23 cellular contexts compared by ENCODE assay signal in the genomic region with DNA sequence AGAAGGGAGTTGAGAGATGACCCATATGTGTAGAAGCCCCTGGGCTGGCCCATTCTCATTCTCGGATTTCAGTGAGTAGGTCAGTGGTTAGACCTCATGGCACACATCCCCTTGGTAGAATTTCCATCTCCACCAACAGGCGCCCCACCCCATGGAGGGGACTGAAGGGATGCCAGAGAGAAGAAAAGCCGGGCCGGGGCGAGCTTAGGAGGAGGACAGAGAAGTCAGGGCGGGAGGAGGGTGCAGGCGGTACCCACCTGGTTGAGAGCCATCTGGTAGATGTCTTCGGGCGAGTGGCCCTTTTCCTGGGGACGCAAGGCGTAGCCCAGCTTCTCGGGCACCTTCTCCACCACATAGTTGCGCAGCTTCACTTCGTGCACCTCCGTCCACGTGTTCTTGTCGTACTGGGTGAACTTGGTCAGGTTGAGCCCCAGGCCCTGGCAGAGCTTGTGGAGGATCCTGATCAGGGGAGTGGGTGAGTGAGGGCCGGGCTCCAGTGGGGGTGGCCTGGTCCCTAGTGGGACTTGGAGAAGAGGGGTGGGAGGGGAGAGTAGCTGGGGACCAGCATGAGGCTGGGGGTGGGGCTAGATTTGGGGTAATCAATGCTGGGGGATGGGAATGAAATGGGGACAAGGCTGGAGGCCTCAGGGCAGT. TPM values are rescaled to one million over a fixed set of nuclear protein-coding genes. Genes with fewer than 3 reads are reported as not detected.
DNase-seq lines count a peak whose midpoint lies in the region; ATAC-seq, FAIRE-seq and TF ChIP-seq lines count a peak whose summit lies in the region.
"Had no signal": no experiment of that assay in that cellular context is flagged by ENCODE, and none has a peak within 500 bp of the region (broad histone marks: within the 10 kb centered on the region; RNA-seq: fewer than 3 reads in every experiment).

No MANE protein-coding gene starts in this region.

- FAIRE-seq in GM12878 (lab: Jason Lieb, UNC): no peak
- FAIRE-seq: colon had no signal

- no peaks in the 10 kb centered on the region for H3K27me3 Mint-ChIP-seq in activated naive CD8-positive, alpha-beta T cell treated with anti-CD3 and anti-CD28 coated beads, Interleukin-2, amount 50 U/mL, for 24 hours
- no peaks in the 10 kb centered on the region for H3K27me3 Mint-ChIP-seq in activated naive CD8-positive, alpha-beta T cell treated with anti-CD3 and anti-CD28 coated beads for 36 hours
- H3K27me3 Mint-ChIP-seq in stimulated activated naive B cell treated with anti-CD40 and anti-IgM and Interleukin-4, amounts not matched to agents 10 μg/mL and 1 μg/mL and 100 μg/mL, for 72 hours: no peaks in the 10 kb centered on the region
- H3K27me3 Mint-ChIP-seq: CD4-positive, CD25-positive, alpha-beta regulatory T cell had no signal

- H3K4me3 ChIP-seq in GM12878: peak overlapping the region; percentile 77
- H3K4me3 ChIP-seq: esophagus muscularis mucosa, smooth muscle cell had no signal

- H3K4me3 Mint-ChIP-seq in activated naive CD8-positive, alpha-beta T cell treated with anti-CD3 and anti-CD28 coated beads, Interleukin-2, amount 50 U/mL, for 24 hours: peak overlapping the region; percentile 80
- H3K4me3 Mint-ChIP-seq in activated naive CD8-positive, alpha-beta T cell treated with anti-CD3 and anti-CD28 coated beads for 36 hours: no peak overlapping the region
- peak overlapping the region; percentile 95 to 99 for H3K4me3 Mint-ChIP-seq in stimulated activated naive B cell treated with anti-CD40 and anti-IgM and Interleukin-4, amounts not matched to agents 10 μg/mL and 1 μg/mL and 100 μg/mL, for 72 hours
- H3K4me3 Mint-ChIP-seq: CD4-positive, CD25-positive, alpha-beta regulatory T cell; endodermal cell; WTC11 had no signal

- no peak for ATAC-seq in activated naive CD8-positive, alpha-beta T cell treated with anti-CD3 and anti-CD28 coated beads, Interleukin-2, amount 50 U/mL, for 24 hours
- ATAC-seq in GM18505 (IDR thresholded peaks at IDR 0.05; ENCODE audit: unreplicated experiment) (no peak), GM12878 (no peak)
- no peak for ATAC-seq in stimulated activated naive B cell treated with anti-CD40 and anti-IgM and Interleukin-4, amounts not matched to agents 10 μg/mL and 1 μg/mL and 100 μg/mL, for 72 hours (replicated peaks)
- ATAC-seq: WTC11 had no signal

- no peak overlapping the region for H2AFZ ChIP-seq in GM12878 (ENCODE audit: control insufficient read depth, low read depth, low read length)

- peak overlapping the region; percentile 91 for H3K27ac ChIP-seq in GM12878 (ENCODE audit: control insufficient read depth, insufficient read depth)
- H3K27ac ChIP-seq: esophagus muscularis mucosa had no signal

- H3K27ac Mint-ChIP-seq in activated naive CD8-positive, alpha-beta T cell treated with anti-CD3 and anti-CD28 coated beads, Interleukin-2, amount 50 U/mL, for 24 hours: peak overlapping the region; percentile 31
- H3K27ac Mint-ChIP-seq in activated naive CD8-positive, alpha-beta T cell treated with anti-CD3 and anti-CD28 coated beads for 36 hours: no peak overlapping the region
- peak overlapping the region; percentile 98 for H3K27ac Mint-ChIP-seq in stimulated activated naive B cell treated with anti-CD40 and anti-IgM and Interleukin-4, amounts not matched to agents 10 μg/mL and 1 μg/mL and 100 μg/mL, for 72 hours
- H3K27ac Mint-ChIP-seq: endodermal cell, WTC11 had no signal

- peaks cover 46% of the 10 kb centered on the region for H3K4me1 ChIP-seq in GM12878 (ENCODE audit: control insufficient read depth, insufficient read depth, low read length)

- H3K9me3 Mint-ChIP-seq in activated naive CD8-positive, alpha-beta T cell treated with anti-CD3 and anti-CD28 coated beads, Interleukin-2, amount 50 U/mL, for 24 hours: no peaks in the 10 kb centered on the region
- peaks cover 2% of the 10 kb centered on the region for H3K9me3 Mint-ChIP-seq in activated naive CD8-positive, alpha-beta T cell treated with anti-CD3 and anti-CD28 coated beads for 36 hours
- H3K9me3 Mint-ChIP-seq in stimulated activated naive B cell treated with anti-CD40 and anti-IgM and Interleukin-4, amounts not matched to agents 10 μg/mL and 1 μg/mL and 100 μg/mL, for 72 hours: peaks cover 9 to 19% of the 10 kb centered on the region in 2 donors
- H3K9me3 Mint-ChIP-seq: WTC11 had no signal

- CTCF ChIA-PET in GM12878 (lab: Yijun Ruan, JAX): interaction anchor here (0.9 to 6.3 kb wide), 5 partner anchors 10 to 34 kb away, joined by 3 to 71 read pairs (median 7); partner anchors contain the start of gene ATF5

- peaks cover 6% of the 10 kb centered on the region for H3K36me3 Mint-ChIP-seq in activated naive CD8-positive, alpha-beta T cell treated with anti-CD3 and anti-CD28 coated beads, Interleukin-2, amount 50 U/mL, for 24 hours (ENCODE audit: low read depth)
- H3K36me3 Mint-ChIP-seq in activated naive CD8-positive, alpha-beta T cell treated with anti-CD3 and anti-CD28 coated beads for 36 hours: peaks cover 7% of the 10 kb centered on the region
- H3K36me3 Mint-ChIP-seq in stimulated activated naive B cell treated with anti-CD40 and anti-IgM and Interleukin-4, amounts not matched to agents 10 μg/mL and 1 μg/mL and 100 μg/mL, for 72 hours: peaks cover 69 to 81% of the 10 kb centered on the region in 2 donors
- H3K36me3 Mint-ChIP-seq: CD4-positive, CD25-positive, alpha-beta regulatory T cell had no signal

- H3K27me3 ChIP-seq in GM12878 (replicated peaks in 1 of 2; ENCODE audit: control insufficient read depth in 2 of 2, insufficient read depth in 2 of 2, low read length in 1 of 2): no peaks in the 10 kb centered on the region

- peak overlapping the region; percentile 78 for H3K9ac ChIP-seq in GM12878 (ENCODE audit: control insufficient read depth, insufficient read depth, low read length)

- SMC1A ChIA-PET in GM12878 (lab: Charles Lee; ENCODE audit: uncharacterized antibody, unreplicated experiment): interaction anchor here (1.2 to 7.3 kb wide), 5 partner anchors 11 to 34 kb away, joined by 3 to 110 read pairs (median 9); partner anchors contain the start of genes ATF5 and NUP62

- TF ChIP-seq EP300 in GM12878 (IDR thresholded peaks at IDR 0.05; ENCODE audit: borderline replicate concordance in 1 of 2, control insufficient read depth in 1 of 2, low read depth in 2 of 2, low read length in 2 of 2): no peak

- peak overlapping the region; percentile 86 for H3K4me2 ChIP-seq in GM12878 (ENCODE audit: control insufficient read depth, insufficient read depth)
- H3K4me2 ChIP-seq: smooth muscle cell had no signal

- TF ChIP-seq CTCF in GM12878 (IDR thresholded peaks at IDR 0.05 in 2 of 3, conservative IDR thresholded peaks at IDR 0.05 in 1 of 3; ENCODE audit: control insufficient read depth in 2 of 3, extremely low read depth in 1 of 3, insufficient read depth in 1 of 3, low read depth in 3 of 3, low read length in 3 of 3): no peak

- intact Hi-C loops in GM12878 (cut with micrococcal nuclease; ENCODE audit: unreplicated experiment): no loop called here

- RAD21 ChIA-PET in GM12878 (lab: Charles Lee; ENCODE audit: unreplicated experiment): interaction anchor here (0.6 to 5.4 kb wide), 9 partner anchors 13 to 1877 kb away, joined by 3 to 66 read pairs (median 3); partner anchors contain the start of genes AKT1S1, ATF5, NUP62 and TBC1D17

- peaks cover 49% of the 10 kb centered on the region for H3K79me2 ChIP-seq in GM12878 (ENCODE audit: control insufficient read depth, insufficient read depth, low read length)

- WGBS in GM12878 (ENCODE audit: insufficient coverage, insufficient replicate concordance, low lambda C conversion rate, missing lambda C conversion rate): 62% methylated on average over 18 of the region's 18 CpGs

- no peaks in the 10 kb centered on the region; the same call in 2 of the 3 replicates for H3K9me3 ChIP-seq in GM12878 (replicated peaks; ENCODE audit: control insufficient read depth, insufficient read depth, low read length)
- H3K9me3 ChIP-seq: esophagus muscularis mucosa had no signal

- peaks cover 61% of the 10 kb centered on the region for H3K4me1 Mint-ChIP-seq in activated naive CD8-positive, alpha-beta T cell treated with anti-CD3 and anti-CD28 coated beads, Interleukin-2, amount 50 U/mL, for 24 hours
- H3K4me1 Mint-ChIP-seq in activated naive CD8-positive, alpha-beta T cell treated with anti-CD3 and anti-CD28 coated beads for 36 hours: peaks cover 26% of the 10 kb centered on the region
- H3K4me1 Mint-ChIP-seq in stimulated activated naive B cell treated with anti-CD40 and anti-IgM and Interleukin-4, amounts not matched to agents 10 μg/mL and 1 μg/mL and 100 μg/mL, for 72 hours: peaks cover 52 to 86% of the 10 kb centered on the region in 2 donors
- H3K4me1 Mint-ChIP-seq: endodermal cell had no signal

- POLR2A ChIA-PET in GM12878 (lab: Charles Lee): interaction anchor here (0.6 to 8.2 kb wide), 11 partner anchors 13 to 277 kb away, joined by 3 to 116 read pairs (median 7); partner anchors contain the start of genes ATF5, NUP62 and PNKP

- peak; percentile 28 for DNase-seq in activated naive CD8-positive, alpha-beta T cell treated with anti-CD3 and anti-CD28 coated beads, Interleukin-2, amount 50 U/mL, for 24 hours
- DNase-seq in activated naive CD8-positive, alpha-beta T cell treated with anti-CD3 and anti-CD28 coated beads for 36 hours: no peak
- DNase-seq in GM12878 (ENCODE audit: low read depth, low spot score) (no peak), HCEC 1CT (no peak), OCI-M1 (lab: John Stamatoyannopoulos, UW) (no peak)
- no peak for DNase-seq in stimulated activated naive B cell treated with anti-CD40 and anti-IgM and Interleukin-4, amounts not matched to agents 10 μg/mL and 1 μg/mL and 100 μg/mL, for 72 hours
- DNase-seq: activated effector memory CD4-positive, alpha-beta T cell treated with anti-CD3 and anti-CD28 coated beads, Interleukin-2, amount 50 U/mL, for 16 hours; CD4-positive, CD25-positive, alpha-beta regulatory T cell; endodermal cell; foreskin melanocyte; GOT3; IMR-90; NCI-H1105; NCI-H2081; NCI-H774; stimulated activated CD4-positive, alpha-beta T cell treated with anti-CD3 and anti-CD28 coated beads, Interleukin-2, amount 100 ng/mL, for 48 hours; stimulated activated naive CD4-positive, alpha-beta T cell treated with Interleukin-2 at 50 U/mL for 16 hours; T-helper 9 cell had no signal

- H4K20me1 ChIP-seq in GM12878 (ENCODE audit: control insufficient read depth, insufficient read depth): no peaks in the 10 kb centered on the region

- BruUV-seq in GM12878 (replicated peaks; lab: Mats Ljungman, UMichigan): no TSS peak

- peaks cover 0 to 9% of the 10 kb centered on the region in 2 experiments; a peak in 3 of 4 replicates for H3K36me3 ChIP-seq in GM12878 (ENCODE audit: control insufficient read depth in 2 of 2, insufficient read depth in 2 of 2, low read length in 1 of 2)

- in situ Hi-C loops in GM12878 (cut with MboI): loop anchor here (25.0 kb wide), 1 partner anchor 1257 kb away; the partner anchor contains the start of genes CA11 and DBP

- TF ChIP-seq POLR2A in GM18505 (IDR thresholded peaks at IDR 0.05; ENCODE audit: borderline replicate concordance, extremely low read depth, insufficient read depth, insufficient read length) (peak; percentile 35), GM12878 (IDR thresholded peaks at IDR 0.05; ENCODE audit: low read depth, low read length) (0 out of 2 replicates have a peak, but pooled peaks have one; percentile 21)

- no peak for TF ChIP-seq RAD21 in GM12878 (IDR thresholded peaks at IDR 0.05; ENCODE audit: insufficient read depth, low read depth, low read length)

RNA-seq across cellular contexts. Expression of gene IL4I1, which starts 2.5 kb away (rescaled TPM):
- total RNA-seq in activated naive CD8-positive, alpha-beta T cell treated with anti-CD3 and anti-CD28 coated beads for 36 hours: 1 to 10 TPM; 2.3 to 2.9 TPM
- total RNA-seq in GM12878 (2013; cell fraction: nucleolus; rRNA removed): 73.8 and 88.4 TPM in 2 replicates
- 39.1 and 51.0 TPM in 2 replicates for total RNA-seq in GM12878 (2014; rRNA removed)
- total RNA-seq in GM12878 (2014; rRNA removed; fragmentation: Illumina TruSeq; extraction: Trizol): 16.2 and 17.4 TPM in 2 replicates
- 80.0 and 82.6 TPM in 2 replicates for total RNA-seq in GM12878 (2021)
- polyA plus RNA-seq in GM12878 (2011; ENCODE audit: low read depth): 16.2 TPM
- 37.4 and 83.8 TPM in 2 replicates for polyA plus RNA-seq in GM12878 (2011; rRNA removed)
- 134 and 171 TPM in 2 replicates for polyA plus RNA-seq in GM12878 (2011; cell fraction: cytosol; rRNA removed)
- polyA plus RNA-seq in GM12878 (2011; cell fraction: nucleus; rRNA removed): 271 and 308 TPM in 2 replicates
- 49.6 and 88.7 TPM in 2 replicates for polyA plus RNA-seq in GM12878 (2012)
- 4.8 and 20.1 TPM in 2 replicates for polyA plus RNA-seq in GM12878 (2014; fragmentation: Illumina TruSeq; extraction: Trizol)
- under 1 TPM; 0.62 to 1.00 TPM for polyA plus RNA-seq in GM12878 (2014; fragmentation: Nextera tagmentation; extraction: Ambion mirVana)
- 42.5 and 53.3 TPM in 2 replicates for polyA plus RNA-seq in GM12878 (2014; rRNA removed)
- 10 to 100 TPM; 43.0 to 45.5 TPM for polyA plus RNA-seq in GM12878 (2016; fragmentation: Nextera tagmentation; extraction: Ambion mirVana)
- polyA minus RNA-seq in GM12878 (2011; rRNA and poly(A)+ RNA removed): 56.8 and 118 TPM in 2 replicates
- polyA minus RNA-seq in GM12878 (2011; cell fraction: cytosol; rRNA and poly(A)+ RNA removed): 132 and 154 TPM in 2 replicates
- polyA minus RNA-seq in GM12878 (2011; cell fraction: nucleus; rRNA and poly(A)+ RNA removed): 56.3 and 66.6 TPM in 2 replicates
- total RNA-seq: smooth muscle cell had no signal

RNA-seq across cellular contexts. Expression of gene TBC1D17, which starts 16.6 kb away (rescaled TPM):
- total RNA-seq in activated naive CD8-positive, alpha-beta T cell treated with anti-CD3 and anti-CD28 coated beads for 36 hours: 10 to 100 TPM; 22.6 to 24.0 TPM
- total RNA-seq in GM12878 (2013; cell fraction: nucleolus; rRNA removed): 24.8 and 29.4 TPM in 2 replicates
- total RNA-seq in GM12878 (2014; rRNA removed) (3.5 and 3.6 TPM in 2 replicates), GM12878 (2014; rRNA removed; fragmentation: Illumina TruSeq; extraction: Trizol) (3.1 and 3.2 TPM in 2 replicates), GM12878 (2021) (20.4 and 20.9 TPM in 2 replicates)
- polyA plus RNA-seq in GM12878 (2011; ENCODE audit: low read depth): 36.4 TPM
- polyA plus RNA-seq in GM12878 (2011; rRNA removed) (11.7 and 18.9 TPM in 2 replicates), GM12878 (2014; fragmentation: Illumina TruSeq; extraction: Trizol) (8.6 and 10.9 TPM in 2 replicates), GM12878 (2014; fragmentation: Nextera tagmentation; extraction: Ambion mirVana) (under 1 TPM; 0.42 to 0.52 TPM), GM12878 (2014; rRNA removed) (17.4 and 22.3 TPM in 2 replicates), GM12878 (2016; fragmentation: Nextera tagmentation; extraction: Ambion mirVana) (10 to 100 TPM; 11.5 to 13.2 TPM)
- 21.8 and 25.4 TPM in 2 replicates for polyA plus RNA-seq in GM12878 (2011; cell fraction: cytosol; rRNA removed)
- polyA plus RNA-seq in GM12878 (2011; cell fraction: nucleus; rRNA removed): 93.9 and 98.8 TPM in 2 replicates
- 45.9 and 50.1 TPM in 2 replicates for polyA plus RNA-seq in GM12878 (2012)
- polyA minus RNA-seq in GM12878 (2011; rRNA and poly(A)+ RNA removed): 11.3 and 21.0 TPM in 2 replicates
- 9.3 and 10.2 TPM in 2 replicates for polyA minus RNA-seq in GM12878 (2011; cell fraction: cytosol; rRNA and poly(A)+ RNA removed)
- 18.5 and 22.0 TPM in 2 replicates for polyA minus RNA-seq in GM12878 (2011; cell fraction: nucleus; rRNA and poly(A)+ RNA removed)

RNA-seq across cellular contexts. Expression of gene AKT1S1, which starts 17.0 kb away (rescaled TPM):
- 10 to 100 TPM; 21.0 to 22.7 TPM for total RNA-seq in activated naive CD8-positive, alpha-beta T cell treated with anti-CD3 and anti-CD28 coated beads for 36 hours
- total RNA-seq in GM12878 (2013; cell fraction: nucleolus; rRNA removed): 16.5 and 17.4 TPM in 2 replicates
- total RNA-seq in GM12878 (2014; rRNA removed) (7.7 and 9.3 TPM in 2 replicates), GM12878 (2014; rRNA removed; fragmentation: Illumina TruSeq; extraction: Trizol) (3.8 and 5.1 TPM in 2 replicates), GM12878 (2021) (20.9 and 21.4 TPM in 2 replicates)
- 3.8 TPM for polyA plus RNA-seq in GM12878 (2011; ENCODE audit: low read depth)
- polyA plus RNA-seq in GM12878 (2011; rRNA removed) (7.2 and 13.1 TPM in 2 replicates), GM12878 (2014; fragmentation: Illumina TruSeq; extraction: Trizol) (9.4 and 11.6 TPM in 2 replicates), GM12878 (2014; fragmentation: Nextera tagmentation; extraction: Ambion mirVana) (1 to 10 TPM in 1 of 2 experiments, under 1 TPM in 1; 0.43 to 1.2 TPM), GM12878 (2014; rRNA removed) (23.0 and 24.5 TPM in 2 replicates), GM12878 (2016; fragmentation: Nextera tagmentation; extraction: Ambion mirVana) (10 to 100 TPM; 13.4 to 15.4 TPM)
- 19.6 and 24.1 TPM in 2 replicates for polyA plus RNA-seq in GM12878 (2011; cell fraction: cytosol; rRNA removed)
- polyA plus RNA-seq in GM12878 (2011; cell fraction: nucleus; rRNA removed): 62.1 and 64.3 TPM in 2 replicates
- 16.2 and 17.4 TPM in 2 replicates for polyA plus RNA-seq in GM12878 (2012)
- 6.1 and 9.8 TPM in 2 replicates for polyA minus RNA-seq in GM12878 (2011; rRNA and poly(A)+ RNA removed)
- 5.3 and 5.8 TPM in 2 replicates for polyA minus RNA-seq in GM12878 (2011; cell fraction: cytosol; rRNA and poly(A)+ RNA removed)
- polyA minus RNA-seq in GM12878 (2011; cell fraction: nucleus; rRNA and poly(A)+ RNA removed): 14.9 and 24.9 TPM in 2 replicates

RNA-seq across cellular contexts. Expression of gene PNKP, which starts 26.8 kb away (rescaled TPM):
- 100 to 1,000 TPM in 1 of 2 experiments, 10 to 100 TPM in 1; 78.9 to 143 TPM for total RNA-seq in activated naive CD8-positive, alpha-beta T cell treated with anti-CD3 and anti-CD28 coated beads for 36 hours
- total RNA-seq in GM12878 (2013; cell fraction: nucleolus; rRNA removed): 72.0 and 74.7 TPM in 2 replicates
- 42.3 and 55.5 TPM in 2 replicates for total RNA-seq in GM12878 (2014; rRNA removed)
- 19.3 and 20.2 TPM in 2 replicates for total RNA-seq in GM12878 (2014; rRNA removed; fragmentation: Illumina TruSeq; extraction: Trizol)
- 61.4 and 82.3 TPM in 2 replicates for total RNA-seq in GM12878 (2021)
- polyA plus RNA-seq in GM12878 (2011; ENCODE audit: low read depth): 13.5 TPM
- 9.2 and 14.6 TPM in 2 replicates for polyA plus RNA-seq in GM12878 (2011; rRNA removed)
- 12.5 and 23.5 TPM in 2 replicates for polyA plus RNA-seq in GM12878 (2011; cell fraction: cytosol; rRNA removed)
- polyA plus RNA-seq in GM12878 (2011; cell fraction: nucleus; rRNA removed): 123 and 193 TPM in 2 replicates
- 31.3 and 48.0 TPM in 2 replicates for polyA plus RNA-seq in GM12878 (2012)
- polyA plus RNA-seq in GM12878 (2014; fragmentation: Illumina TruSeq; extraction: Trizol): 15.1 and 20.3 TPM in 2 replicates
- polyA plus RNA-seq in GM12878 (2014; fragmentation: Nextera tagmentation; extraction: Ambion mirVana): 1 to 10 TPM; 2.9 to 4.0 TPM
- 73.5 and 77.2 TPM in 2 replicates for polyA plus RNA-seq in GM12878 (2014; rRNA removed)
- 10 to 100 TPM; 46.2 to 47.4 TPM for polyA plus RNA-seq in GM12878 (2016; fragmentation: Nextera tagmentation; extraction: Ambion mirVana)
- polyA minus RNA-seq in GM12878 (2011; rRNA and poly(A)+ RNA removed): 9.7 and 14.6 TPM in 2 replicates
- polyA minus RNA-seq in GM12878 (2011; cell fraction: cytosol; rRNA and poly(A)+ RNA removed): 9.6 and 16.8 TPM in 2 replicates
- polyA minus RNA-seq in GM12878 (2011; cell fraction: nucleus; rRNA and poly(A)+ RNA removed): 27.8 and 56.3 TPM in 2 replicates

RNA-seq across cellular contexts. Expression of gene ATF5, which starts 34.9 kb away (rescaled TPM):
- 10 to 100 TPM; 23.4 to 25.4 TPM for total RNA-seq in activated naive CD8-positive, alpha-beta T cell treated with anti-CD3 and anti-CD28 coated beads for 36 hours
- 30.9 and 34.7 TPM in 2 replicates for total RNA-seq in GM12878 (2013; cell fraction: nucleolus; rRNA removed)
- total RNA-seq in GM12878 (2014; rRNA removed) (24.8 and 29.0 TPM in 2 replicates), GM12878 (2014; rRNA removed; fragmentation: Illumina TruSeq; extraction: Trizol) (16.7 and 17.6 TPM in 2 replicates), GM12878 (2021) (82.1 and 83.1 TPM in 2 replicates)
- polyA plus RNA-seq in GM12878 (2011; ENCODE audit: low read depth): 74.7 TPM
- polyA plus RNA-seq in GM12878 (2011; rRNA removed) (122 and 133 TPM in 2 replicates), GM12878 (2014; fragmentation: Illumina TruSeq; extraction: Trizol) (38.1 and 41.1 TPM in 2 replicates), GM12878 (2014; fragmentation: Nextera tagmentation; extraction: Ambion mirVana) (10 to 100 TPM in 1 of 2 experiments, 1 to 10 TPM in 1; 9.1 to 10.1 TPM), GM12878 (2014; rRNA removed) (55.2 and 63.1 TPM in 2 replicates), GM12878 (2016; fragmentation: Nextera tagmentation; extraction: Ambion mirVana) (10 to 100 TPM; 16.3 to 19.0 TPM)
- 117 and 157 TPM in 2 replicates for polyA plus RNA-seq in GM12878 (2011; cell fraction: cytosol; rRNA removed)
- polyA plus RNA-seq in GM12878 (2011; cell fraction: nucleus; rRNA removed): 263 and 301 TPM in 2 replicates
- polyA plus RNA-seq in GM12878 (2012): 136 and 179 TPM in 2 replicates
- polyA minus RNA-seq in GM12878 (2011; rRNA and poly(A)+ RNA removed): 24.1 and 57.3 TPM in 2 replicates
- 65.8 and 83.5 TPM in 2 replicates for polyA minus RNA-seq in GM12878 (2011; cell fraction: cytosol; rRNA and poly(A)+ RNA removed)
- polyA minus RNA-seq in GM12878 (2011; cell fraction: nucleus; rRNA and poly(A)+ RNA removed): 15.8 and 26.1 TPM in 2 replicates

Comparison
In these comparisons a context has a peak if more than half of its experiments do, and no peak if none do; other contexts are left out.
1. RNA of gene IL4I1, which starts 2.5 kb away (total RNA-seq): 16.2 to 88.4 TPM in GM12878; 2.3 to 2.9 TPM in activated naive CD8-positive, alpha-beta T cell treated with anti-CD3 and anti-CD28 coated beads for 36 hours; every median in the first group is over 4 times any median in the second.